Comparison of ENCODE assay signal across 36 cellular contexts in genomic region chr1:204754821-204755220, GRCh38.
"Had no signal": no experiment of that assay in that cellular context is flagged by ENCODE, and none has a peak within 500 bp of the region (broad histone marks: within the 10 kb centered on the region; RNA-seq: fewer than 3 reads in every experiment).

No MANE protein-coding gene starts in this region.

- H3K4me3 Mint-ChIP-seq: activated B cell treated with CpG ODN at 0.5 μM for 24 hours; activated CD4-positive, alpha-beta memory T cell treated with anti-CD3 and anti-CD28 coated beads for 36 hours; activated CD4-positive, alpha-beta T cell treated with anti-CD3 and anti-CD28 coated beads, Interleukin-2, amount 10 ng/mL, durations not matched to agents 24 days and 14 days; activated CD8-positive, alpha-beta T cell treated with anti-CD3 and anti-CD28 coated beads for 36 hours; activated naive CD4-positive, alpha-beta T cell treated with anti-CD3 and anti-CD28 coated beads for 36 hours; activated naive CD8-positive, alpha-beta T cell treated with anti-CD3 and anti-CD28 coated beads for 36 hours; activated T-cell treated with anti-CD3 and anti-CD28 coated beads, Interleukin-2, amount 50 U/mL, for 4 hours; activated T-cell treated with anti-CD3 and anti-CD28 coated beads, Interleukin-2, amount 50 U/mL, for 72 hours; activated T-helper 1 cell treated with anti-CD3 and anti-CD28 coated beads, Interleukin-12 subunit alpha, Interleukin-12 subunit beta, Interleukin-2, Interleukin-4 antibody, amounts not matched to agents 30 ng/mL and 10 ng/mL and 1 ng/mL, durations not matched to agents 14 hours and 24 hours and 36 hours; activated T-helper 17 cell treated with anti-CD3 and anti-CD28 coated beads, Interleukin-2, amount 50 U/mL, for 72 hours; T-helper 1 cell treated with Interleukin-12 subunit alpha and Interleukin-12 subunit beta and Interleukin-4 antibody, amounts not matched to agents 30 μg/mL and 1 μg/mL, for 36 hours; T-helper 2 cell treated with Interferon-gamma antibody and Interleukin-4, amounts not matched to agents 5 μg/mL and 100 μg/mL, for 36 hours had no signal

- ATAC-seq: activated CD8-positive, alpha-beta T cell treated with anti-CD3 and anti-CD28 coated beads for 36 hours; activated naive CD4-positive, alpha-beta T cell treated with anti-CD3 and anti-CD28 coated beads, Interleukin-2, amount 50 U/mL, for 72 hours; activated T-cell treated with anti-CD3 and anti-CD28 coated beads, Interleukin-2, amount 50 U/mL, for 4 hours; activated T-cell treated with anti-CD3 and anti-CD28 coated beads, Interleukin-2, amount 50 U/mL, for 72 hours; activated T-helper 17 cell treated with anti-CD3 and anti-CD28 coated beads, Interleukin-2, amount 50 U/mL, for 72 hours; body of pancreas had no signal

- H3K36me3 ChIP-seq: adrenal gland, brain microvascular endothelial cell, breast epithelium had no signal

- H3K4me3 ChIP-seq: adrenal gland, body of pancreas, breast epithelium had no signal

- H3K36me3 Mint-ChIP-seq: activated CD4-positive, alpha-beta memory T cell treated with anti-CD3 and anti-CD28 coated beads for 36 hours; activated naive CD4-positive, alpha-beta T cell treated with anti-CD3 and anti-CD28 coated beads, Interleukin-2, amount 50 U/mL, for 72 hours; activated naive CD8-positive, alpha-beta T cell treated with anti-CD3 and anti-CD28 coated beads for 36 hours had no signal

- H3K27ac Mint-ChIP-seq: activated B cell treated with CpG ODN at 0.5 μM for 24 hours; activated CD4-positive, alpha-beta memory T cell treated with anti-CD3 and anti-CD28 coated beads for 36 hours; activated CD4-positive, alpha-beta T cell treated with anti-CD3 and anti-CD28 coated beads, Interleukin-2, amount 10 ng/mL, durations not matched to agents 24 days and 14 days; activated CD8-positive, alpha-beta T cell treated with anti-CD3 and anti-CD28 coated beads for 36 hours; activated naive CD4-positive, alpha-beta T cell treated with anti-CD3 and anti-CD28 coated beads for 36 hours; activated naive CD4-positive, alpha-beta T cell treated with anti-CD3 and anti-CD28 coated beads, Interleukin-2, amount 50 U/mL, for 72 hours; activated naive CD8-positive, alpha-beta T cell treated with anti-CD3 and anti-CD28 coated beads for 36 hours; activated T-cell treated with anti-CD3 and anti-CD28 coated beads, Interleukin-2, amount 50 U/mL, for 72 hours; activated T-helper 1 cell treated with anti-CD3 and anti-CD28 coated beads, Interleukin-12 subunit alpha, Interleukin-12 subunit beta, Interleukin-2, Interleukin-4 antibody, amounts not matched to agents 30 ng/mL and 10 ng/mL and 1 ng/mL, durations not matched to agents 14 hours and 24 hours and 36 hours; activated T-helper 17 cell treated with anti-CD3 and anti-CD28 coated beads, Interleukin-2, amount 50 U/mL, for 72 hours; T-helper 1 cell treated with Interleukin-12 subunit alpha and Interleukin-12 subunit beta and Interleukin-4 antibody, amounts not matched to agents 30 μg/mL and 1 μg/mL, for 36 hours; T-helper 2 cell treated with Interferon-gamma antibody and Interleukin-4, amounts not matched to agents 5 μg/mL and 100 μg/mL, for 36 hours had no signal

- H3K27me3 ChIP-seq: adrenal gland, body of pancreas, brain microvascular endothelial cell, breast epithelium had no signal

- H3K4me1 Mint-ChIP-seq: activated B cell treated with CpG ODN at 0.5 μM for 24 hours; activated CD4-positive, alpha-beta T cell treated with anti-CD3 and anti-CD28 coated beads, Interleukin-2, amount 10 ng/mL, durations not matched to agents 24 days and 14 days; activated naive CD8-positive, alpha-beta T cell treated with anti-CD3 and anti-CD28 coated beads for 36 hours; activated T-helper 17 cell treated with anti-CD3 and anti-CD28 coated beads, Interleukin-2, amount 50 U/mL, for 72 hours had no signal

- H3K9me3 ChIP-seq: adrenal gland, body of pancreas, breast epithelium had no signal

- H3K27ac ChIP-seq: adrenal gland, body of pancreas, brain microvascular endothelial cell, breast epithelium, VCaP had no signal

- DNase-seq: activated B cell treated with CpG ODN at 0.5 μM for 24 hours; activated CD4-positive, alpha-beta memory T cell treated with anti-CD3 and anti-CD28 coated beads for 36 hours; activated CD4-positive, alpha-beta T cell treated with anti-CD3 and anti-CD28 coated beads for 4 hours; activated CD4-positive, alpha-beta T cell treated with anti-CD3 and anti-CD28 coated beads, Interleukin-2, amount 10 ng/mL, durations not matched to agents 24 days and 14 days; activated CD4-positive, alpha-beta T cell treated with anti-CD3 and anti-CD28 coated beads, Interleukin-2, amount 50 U/mL, for 1 hour; activated CD4-positive, alpha-beta T cell treated with anti-CD3 and anti-CD28 coated beads, Interleukin-2, amount 50 U/mL, for 4 hours; activated CD4-positive, CD25-positive, alpha-beta regulatory T cell treated with anti-CD3 and anti-CD28 coated beads, Interleukin-2, amount 50 U/mL, for 72 hours; activated CD8-positive, alpha-beta memory T cell treated with anti-CD3 and anti-CD28 coated beads, Interleukin-2, amount 50 U/mL, for 4 hours; activated CD8-positive, alpha-beta T cell treated with anti-CD3 and anti-CD28 coated beads for 36 hours; activated effector memory CD4-positive, alpha-beta T cell treated with anti-CD3 and anti-CD28 coated beads, Interleukin-2, amount 50 U/mL, for 16 hours; activated gamma-delta T cell treated with Interleukin-2 at 50 U/mL for 16 hours; activated naive CD4-positive, alpha-beta T cell; activated naive CD4-positive, alpha-beta T cell treated with anti-CD3 and anti-CD28 coated beads for 36 hours; activated naive CD4-positive, alpha-beta T cell treated with anti-CD3 and anti-CD28 coated beads, Interleukin-2, amount 50 U/mL, for 16 hours; activated naive CD8-positive, alpha-beta T cell treated with anti-CD3 and anti-CD28 coated beads for 36 hours; activated T-cell treated with anti-CD3 and anti-CD28 coated beads for 4 hours; activated T-cell treated with anti-CD3 and anti-CD28 coated beads, Interleukin-2, amount 50 U/mL, for 1 hour; activated T-cell treated with anti-CD3 and anti-CD28 coated beads, Interleukin-2, amount 50 U/mL, for 4 hours; activated T-cell treated with anti-CD3 and anti-CD28 coated beads, Interleukin-2, amount 50 U/mL, for 72 hours; adrenal gland; amniotic stem cell; aorta; body of pancreas; brain microvascular endothelial cell; central memory CD4-positive, alpha-beta T cell; SW 1271; T-helper 1 cell; T-helper 2 cell; T-helper 9 cell had no signal

- H3K27me3 Mint-ChIP-seq: activated CD8-positive, alpha-beta T cell treated with anti-CD3 and anti-CD28 coated beads for 36 hours had no signal

- H3K4me1 ChIP-seq: adrenal gland, body of pancreas, breast epithelium had no signal

- H3K9me3 Mint-ChIP-seq: activated B cell treated with CpG ODN at 0.5 μM for 24 hours; activated CD4-positive, alpha-beta memory T cell treated with anti-CD3 and anti-CD28 coated beads for 36 hours; activated CD4-positive, alpha-beta T cell treated with anti-CD3 and anti-CD28 coated beads, Interleukin-2, amount 10 ng/mL, durations not matched to agents 24 days and 14 days; activated CD8-positive, alpha-beta T cell treated with anti-CD3 and anti-CD28 coated beads for 36 hours; activated naive CD4-positive, alpha-beta T cell treated with anti-CD3 and anti-CD28 coated beads for 36 hours; activated naive CD4-positive, alpha-beta T cell treated with anti-CD3 and anti-CD28 coated beads, Interleukin-2, amount 50 U/mL, for 72 hours; activated naive CD8-positive, alpha-beta T cell treated with anti-CD3 and anti-CD28 coated beads for 36 hours; activated T-cell treated with anti-CD3 and anti-CD28 coated beads, Interleukin-2, amount 50 U/mL, for 4 hours; activated T-cell treated with anti-CD3 and anti-CD28 coated beads, Interleukin-2, amount 50 U/mL, for 72 hours; activated T-helper 1 cell treated with anti-CD3 and anti-CD28 coated beads, Interleukin-12 subunit alpha, Interleukin-12 subunit beta, Interleukin-2, Interleukin-4 antibody, amounts not matched to agents 30 ng/mL and 10 ng/mL and 1 ng/mL, durations not matched to agents 14 hours and 24 hours and 36 hours; activated T-helper 17 cell treated with anti-CD3 and anti-CD28 coated beads, Interleukin-2, amount 50 U/mL, for 72 hours; T-helper 1 cell treated with Interleukin-12 subunit alpha and Interleukin-12 subunit beta and Interleukin-4 antibody, amounts not matched to agents 30 μg/mL and 1 μg/mL, for 36 hours; T-helper 2 cell treated with Interferon-gamma antibody and Interleukin-4, amounts not matched to agents 5 μg/mL and 100 μg/mL, for 36 hours had no signal
